1 cellular context compared by ENCODE assay signal in genomic region chr2:239401450-239402227, GRCh38.
A peak's percentile ranks its signal among the peaks of the same experiment; 100 is the strongest.
TF ChIP-seq lines count a peak whose summit lies in the region.

No MANE protein-coding gene starts in this region.

TF ChIP-seq in K562, 482 proteins besides CTCF, POLR2A, EP300 and RAD21 (continued from another document and continues in another):
- TF ChIP-seq STAT6 (CRISPR knock-in tag; IDR thresholded peaks at IDR 0.05) (no peak), MITF (IDR thresholded peaks at IDR 0.05) (peak; percentile 60; the same call in 1 of the 2 replicates), LCOR (CRISPR knock-in tag; IDR thresholded peaks at IDR 0.05) (no peak), ZBTB8A (IDR thresholded peaks at IDR 0.05; ENCODE audit: partially characterized antibody) (no peak), SP2 (IDR thresholded peaks at IDR 0.05; ENCODE audit: extremely low read depth, low read depth, low read length, poor library complexity, severe bottlenecking) (no peak), OTX1 (CRISPR knock-in tag; IDR thresholded peaks at IDR 0.05) (no peak), ZNF354B (CRISPR knock-in tag; IDR thresholded peaks at IDR 0.05) (no peak), IRF1 (CRISPR knock-in tag; IDR thresholded peaks at IDR 0.05; ENCODE audit: borderline replicate concordance) (no peak), NFATC3 (IDR thresholded peaks at IDR 0.05) (no peak), ZNF561 (CRISPR knock-in tag; conservative IDR thresholded peaks at IDR 0.05) (no peak), ZNF778 (CRISPR knock-in tag; IDR thresholded peaks at IDR 0.05) (no peak), ZNF668 (CRISPR knock-in tag; IDR thresholded peaks at IDR 0.05) (no peak), TEAD1 (CRISPR knock-in tag; IDR thresholded peaks at IDR 0.05) (peak in 1 of 2 experiments; percentile 83; a peak in 2 of 4 replicates), MGA (IDR thresholded peaks at IDR 0.05) (peak; percentile 94), PRMT5 (CRISPR knock-in tag; IDR thresholded peaks at IDR 0.05) (0 out of 2 replicates have a peak, but pooled peaks have one; percentile 32), POLR3A (IDR thresholded peaks at IDR 0.05; ENCODE audit: borderline replicate concordance, extremely low read depth, insufficient read depth, insufficient read length) (no peak), SRSF9 (IDR thresholded peaks at IDR 0.05; ENCODE audit: borderline replicate concordance, low read depth, low read length) (no peak), ZNF444 (CRISPR knock-in tag; IDR thresholded peaks at IDR 0.05) (no peak), MTA1 (IDR thresholded peaks at IDR 0.05; ENCODE audit: borderline replicate concordance) (no peak), ZNF449 (CRISPR knock-in tag; IDR thresholded peaks at IDR 0.05) (no peak), PYGO2 (tag; IDR thresholded peaks at IDR 0.05) (no peak), PML (IDR thresholded peaks at IDR 0.05; ENCODE audit: low read length) (peak; percentile 65; the same call in 1 of the 2 replicates), PREB (CRISPR knock-in tag; IDR thresholded peaks at IDR 0.05) (no peak), TAF9B (IDR thresholded peaks at IDR 0.05; ENCODE audit: partially characterized antibody) (peak; percentile 89), FOXK1 (CRISPR knock-in tag; IDR thresholded peaks at IDR 0.05; ENCODE audit: borderline replicate concordance) (0 out of 2 replicates have a peak, but pooled peaks have one; percentile 10), GTF2F1 (IDR thresholded peaks at IDR 0.05; ENCODE audit: low read depth, low read length) (peak; percentile 61), SRSF7 (optimal IDR thresholded peaks at IDR 0.05; ENCODE audit: low read depth, low read length) (no peak), FOSL1 (tag; conservative IDR thresholded peaks at IDR 0.05) (no peak), TRIM24 (IDR thresholded peaks at IDR 0.05) (no peak), NFE2L1 (tag; IDR thresholded peaks at IDR 0.05; ENCODE audit: borderline replicate concordance, low read depth) (no peak), CXXC5 (CRISPR knock-in tag; IDR thresholded peaks at IDR 0.05) (peak; percentile 99), POLR2B (IDR thresholded peaks at IDR 0.05; ENCODE audit: low read depth, partially characterized antibody) (peak; percentile 90), REST (CRISPR knock-in tag; IDR thresholded peaks at IDR 0.05; ENCODE audit: low read depth) (peak; percentile 30), ARNT (IDR thresholded peaks at IDR 0.05) (no peak), MAZ (CRISPR knock-in tag; conservative IDR thresholded peaks at IDR 0.05 in 1 of 2, IDR thresholded peaks at IDR 0.05 in 1 of 2) (peak; percentile 63 to 82), RBBP5 (IDR thresholded peaks at IDR 0.05; ENCODE audit: borderline replicate concordance, insufficient read depth, low read length, poor library complexity, severe bottlenecking) (peak; percentile 68), YBX1 (IDR thresholded peaks at IDR 0.05) (no peak)
